Comparison of ENCODE assay signal across 32 cellular contexts in the genomic region with DNA sequence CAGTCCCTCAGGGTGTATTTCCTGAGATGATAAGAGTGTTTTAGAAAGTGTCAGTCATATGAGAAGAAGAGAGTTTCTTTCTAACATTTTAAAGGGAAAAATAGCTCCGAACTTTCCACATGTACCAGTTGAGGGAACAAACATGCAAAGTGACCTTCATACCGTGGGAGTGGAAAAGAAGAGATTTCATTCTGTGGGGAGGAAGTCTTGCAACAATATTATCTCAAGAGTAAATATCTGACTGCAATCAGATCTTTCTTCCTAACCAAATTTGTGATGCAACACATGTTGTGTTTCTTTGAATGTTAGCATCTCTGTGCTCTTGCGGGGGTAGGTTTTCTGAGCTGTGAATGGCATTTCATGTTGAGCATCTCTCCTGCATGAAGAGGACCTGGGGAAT. TPM values are rescaled to one million over a fixed set of nuclear protein-coding genes. Genes with fewer than 3 reads are reported as not detected.
DNase-seq lines count a peak whose midpoint lies in the region; ATAC-seq and TF ChIP-seq lines count a peak whose summit lies in the region.
"Had no signal": no experiment of that assay in that cellular context is flagged by ENCODE, and none has a peak within 500 bp of the region (broad histone marks: within the 10 kb centered on the region; RNA-seq: fewer than 3 reads in every experiment).

No MANE protein-coding gene starts in this region.

- intact Hi-C loops in Right ventricle myocardium superior (cut with DNase I) (loop anchor here (5.0 kb wide), 1 partner anchor 265 kb away; no protein-coding TSS in a partner anchor), cardiac septum (cut with DNase I) (loop anchor here (10.0 kb wide), 1 partner anchor 488 kb away; a partner anchor contains a TSS), upper lobe of right lung (cut with DNase I) (no loop called here), uterus (cut with DNase I; ENCODE audit: low total_unique reads) (no loop called here)

- H3K4me3 Mint-ChIP-seq in WTC11 = no peak overlapping the region
- H3K4me3 Mint-ChIP-seq: activated CD4-positive, alpha-beta memory T cell treated with anti-CD3 and anti-CD28 coated beads, Interleukin-2, amount 10 ng/mL, durations not matched to agents 7 days and 5 days; central memory CD8-positive, alpha-beta T cell; immature natural killer cell; natural killer cell treated with Interleukin-12 subunit alpha and Interleukin-12 subunit beta and Interleukin-15 and Interleukin-18, amount 100 ng/mL, for 72 hours had no signal

- TF ChIP-seq CTCF in WTC11 (IDR thresholded peaks at IDR 0.05) (no peak), fibroblast of villous mesenchyme (IDR thresholded peaks at IDR 0.05; ENCODE audit: insufficient read depth, low read depth, low read length) (no peak), upper lobe of right lung (IDR thresholded peaks at IDR 0.05) (no peak), uterus (IDR thresholded peaks at IDR 0.05) (no peak)

- TF ChIP-seq POLR2A in uterus (IDR thresholded peaks at IDR 0.05) = no peak

- POLR2A ChIA-PET in WTC11 (lab: Charles Lee) = no interaction called here

- H3K27ac ChIP-seq in upper lobe of right lung = no peak overlapping the region
- no peak overlapping the region for H3K27ac ChIP-seq in uterus
- H3K27ac ChIP-seq: ascending aorta, dorsolateral prefrontal cortex, HL-60, left lung, ovary, right atrium auricular region, RWPE1 had no signal

- CTCF ChIA-PET in WTC11 (lab: Charles Lee) = interaction anchor here (3.2 kb wide), 1 partner anchor 266 kb away, joined by 29 read pairs; no protein-coding TSS in a partner anchor

- H3K27me3 Mint-ChIP-seq in WTC11 (ENCODE audit: low read depth) = no peaks in the 10 kb centered on the region
- H3K27me3 Mint-ChIP-seq: CD4-positive, alpha-beta memory T cell; central memory CD8-positive, alpha-beta T cell had no signal

- no peaks in the 10 kb centered on the region for H3K36me3 ChIP-seq in upper lobe of right lung
- H3K36me3 ChIP-seq in uterus = no peaks in the 10 kb centered on the region
- H3K36me3 ChIP-seq: ascending aorta, left lung, ovary, right atrium auricular region had no signal

- DNase-seq in Right ventricle myocardium superior (no peak), cardiac septum (ENCODE audit: low spot score) (no peak), WTC11 (ENCODE audit: low spot score) (no peak), fibroblast of villous mesenchyme (ENCODE audit: low read depth) (peak; percentile 83), upper lobe of right lung (no peak), uterus (no peak), T-helper 9 cell (no peak)
- DNase-seq: activated CD4-positive, alpha-beta memory T cell treated with anti-CD3 and anti-CD28 coated beads, Interleukin-2, amount 10 ng/mL, durations not matched to agents 7 days and 5 days; activated naive CD4-positive, alpha-beta T cell; CD4-positive, alpha-beta memory T cell; DMS 273 treated with DMSO at 0.1 percent for 48 hours; dorsolateral prefrontal cortex; foreskin melanocyte; hippocampal formation; immature natural killer cell; left lung; NCI-H1105; NCI-H1930; NCI-H748 treated with DMSO at 0.1 percent for 48 hours; ovary; stimulated activated CD4-positive, alpha-beta T cell treated with anti-CD3 and anti-CD28 coated beads, Interleukin-12 subunit alpha, Interleukin-12 subunit beta, amount 100 ng/mL, for 4 hours; stimulated activated CD4-positive, alpha-beta T cell treated with anti-CD3 and anti-CD28 coated beads, Interleukin-4, amount 100 ng/mL, for 4 hours; stimulated activated naive CD4-positive, alpha-beta T cell treated with Interleukin-2 at 50 U/mL for 16 hours; SW 1271 had no signal

- H3K9me3 Mint-ChIP-seq in WTC11 = no peaks in the 10 kb centered on the region
- H3K9me3 Mint-ChIP-seq: central memory CD8-positive, alpha-beta T cell; immature natural killer cell; natural killer cell treated with Interleukin-12 subunit alpha and Interleukin-12 subunit beta and Interleukin-15 and Interleukin-18, amount 100 ng/mL, for 72 hours had no signal

- peak; percentile 36 for ATAC-seq in Right ventricle myocardium superior (ENCODE audit: poor library complexity)
- no peak for ATAC-seq in WTC11
- ATAC-seq in upper lobe of right lung = peak; percentile 26
- ATAC-seq in HG02588 (IDR thresholded peaks at IDR 0.05; ENCODE audit: unreplicated experiment) = no peak
- ATAC-seq: HCT116; left lung; natural killer cell treated with Interleukin-12 subunit alpha and Interleukin-12 subunit beta and Interleukin-15 and Interleukin-18, amount 100 ng/mL, for 72 hours had no signal

- no peaks in the 10 kb centered on the region for H3K36me3 Mint-ChIP-seq in WTC11
- H3K36me3 Mint-ChIP-seq: CD4-positive, alpha-beta memory T cell; immature natural killer cell; natural killer cell treated with Interleukin-12 subunit alpha and Interleukin-12 subunit beta and Interleukin-15 and Interleukin-18, amount 100 ng/mL, for 72 hours had no signal

- no peaks in the 10 kb centered on the region for H3K9me3 ChIP-seq in upper lobe of right lung
- H3K9me3 ChIP-seq in uterus = no peaks in the 10 kb centered on the region
- H3K9me3 ChIP-seq: ascending aorta, left lung, ovary, right atrium auricular region had no signal

- H3K4me3 ChIP-seq in fibroblast of villous mesenchyme (ENCODE audit: low read depth, low read length) = no peak overlapping the region
- H3K4me3 ChIP-seq in upper lobe of right lung = no peak overlapping the region
- H3K4me3 ChIP-seq in uterus = no peak overlapping the region
- H3K4me3 ChIP-seq: ascending aorta, dorsolateral prefrontal cortex, left lung, ovary, right atrium auricular region had no signal

- H3K27me3 ChIP-seq in upper lobe of right lung (no peaks in the 10 kb centered on the region), uterus (no peaks in the 10 kb centered on the region)
- H3K27me3 ChIP-seq: ascending aorta, dorsolateral prefrontal cortex, left lung, ovary, right atrium auricular region had no signal

- no peaks in the 10 kb centered on the region for H3K4me1 Mint-ChIP-seq in WTC11
- H3K4me1 Mint-ChIP-seq: immature natural killer cell had no signal

- H3K27ac Mint-ChIP-seq in WTC11 = no peak overlapping the region
- H3K27ac Mint-ChIP-seq: activated CD4-positive, alpha-beta memory T cell treated with anti-CD3 and anti-CD28 coated beads, Interleukin-2, amount 10 ng/mL, durations not matched to agents 7 days and 5 days; immature natural killer cell; natural killer cell treated with Interleukin-12 subunit alpha and Interleukin-12 subunit beta and Interleukin-15 and Interleukin-18, amount 100 ng/mL, for 72 hours had no signal

- H3K4me1 ChIP-seq in upper lobe of right lung (no peaks in the 10 kb centered on the region), uterus (no peaks in the 10 kb centered on the region)
- H3K4me1 ChIP-seq: ascending aorta, right atrium auricular region had no signal

TF ChIP-seq in WTC11, 78 proteins besides CTCF, POLR2A, EP300 and RAD21:
- TF ChIP-seq GABPB1 (CRISPR knock-in tag; IDR thresholded peaks at IDR 0.05) = peak; percentile 95
- TF ChIP-seq ZNF263 (CRISPR knock-in tag; IDR thresholded peaks at IDR 0.05; ENCODE audit: low read depth) = no peak
- no peak for TF ChIP-seq SOX15 (CRISPR knock-in tag; IDR thresholded peaks at IDR 0.05)

RNA-seq across cellular contexts. Expression of a gene that starts 30.6 kb away (rescaled TPM):
- total RNA-seq in Right ventricle myocardium superior (not detected), cardiac septum (not detected), WTC11 (2021) (not detected in 3 replicates), fibroblast of villous mesenchyme (under 0.01 and 0.32 TPM in 2 replicates), upper lobe of right lung (0.49 TPM), uterus (under 1 TPM in 1 of 4 donors, not detected in 3; 0.55 TPM)
- total RNA-seq: ascending aorta had no signal

Comparison
In these comparisons a context has a peak if more than half of its experiments do, and no peak if none do; other contexts are left out.
1. ATAC-seq: peak in Right ventricle myocardium superior (single experiment) and upper lobe of right lung (single experiment); none in WTC11 (single experiment) and HG02588 (single experiment).
2. intact Hi-C loops: an anchor here in Right ventricle myocardium superior (5.0 kb wide) and cardiac septum (10.0 kb wide); none called in upper lobe of right lung and uterus.